21 cellular contexts compared by ENCODE assay signal in genomic region chr5:23014817-23015216, GRCh38.
"Had no signal": no experiment of that assay in that cellular context is flagged by ENCODE, and none has a peak within 500 bp of the region (broad histone marks: within the 10 kb centered on the region; RNA-seq: fewer than 3 reads in every experiment).

No MANE protein-coding gene starts in this region.

- DNase-seq: activated CD4-positive, alpha-beta T cell treated with anti-CD3 and anti-CD28 coated beads for 1 hour; activated CD4-positive, alpha-beta T cell treated with anti-CD3 and anti-CD28 coated beads, Interleukin-2, amount 50 U/mL, for 1 hour; activated CD8-positive, alpha-beta T cell treated with anti-CD3 and anti-CD28 coated beads, Interleukin-2, amount 10 ng/mL, durations not matched to agents 7 days and 5 days; activated gamma-delta T cell; activated naive CD4-positive, alpha-beta T cell treated with anti-CD3 and anti-CD28 coated beads, Interleukin-2, amount 50 U/mL, for 16 hours; activated naive CD8-positive, alpha-beta T cell treated with anti-CD3 and anti-CD28 coated beads, Interleukin-2, amount 50 U/mL, for 24 hours; heart left ventricle; left cardiac atrium; ovary; stimulated activated CD4-positive, alpha-beta T cell treated with anti-CD3 and anti-CD28 coated beads, Interleukin-4, amount 100 ng/mL, for 4 hours; stimulated activated naive CD8-positive, alpha-beta T cell treated with anti-CD3 and anti-CD28 coated beads, Interleukin-15, Interleukin-2, amounts not matched to agents 100 U/mL and 50 U/mL, for 24 hours; upper lobe of left lung had no signal

- H3K4me1 ChIP-seq: gastroesophageal sphincter, heart left ventricle, prostate gland, right atrium auricular region, upper lobe of left lung had no signal

- H3K9me3 ChIP-seq: gastroesophageal sphincter, heart left ventricle, neutrophil, ovary, prostate gland, right atrium auricular region, upper lobe of left lung had no signal

- H3K4me3 Mint-ChIP-seq: activated CD8-positive, alpha-beta T cell treated with anti-CD3 and anti-CD28 coated beads, Interleukin-2, amount 10 ng/mL, durations not matched to agents 7 days and 5 days; activated naive CD8-positive, alpha-beta T cell treated with anti-CD3 and anti-CD28 coated beads, Interleukin-2, amount 50 U/mL, for 24 hours; activated T-helper 1 cell treated with anti-CD3 and anti-CD28 coated beads, Interleukin-12 subunit alpha, Interleukin-12 subunit beta, Interleukin-2, Interleukin-4 antibody, amounts not matched to agents 30 ng/mL and 10 ng/mL and 1 ng/mL, durations not matched to agents 14 hours and 24 hours and 36 hours; memory B cell; nephron had no signal

- ATAC-seq: activated CD8-positive, alpha-beta T cell treated with anti-CD3 and anti-CD28 coated beads, Interleukin-2, amount 10 ng/mL, durations not matched to agents 7 days and 5 days; activated naive CD8-positive, alpha-beta T cell treated with anti-CD3 and anti-CD28 coated beads, Interleukin-2, amount 50 U/mL, for 24 hours; gastroesophageal sphincter; heart left ventricle; left cardiac atrium; stimulated activated naive CD8-positive, alpha-beta T cell treated with anti-CD3 and anti-CD28 coated beads, Interleukin-15, Interleukin-2, amounts not matched to agents 100 U/mL and 50 U/mL, for 24 hours had no signal

- H3K27ac Mint-ChIP-seq: activated CD8-positive, alpha-beta T cell treated with anti-CD3 and anti-CD28 coated beads, Interleukin-2, amount 10 ng/mL, durations not matched to agents 7 days and 5 days; activated naive CD8-positive, alpha-beta T cell treated with anti-CD3 and anti-CD28 coated beads, Interleukin-2, amount 50 U/mL, for 24 hours; activated T-helper 1 cell treated with anti-CD3 and anti-CD28 coated beads, Interleukin-12 subunit alpha, Interleukin-12 subunit beta, Interleukin-2, Interleukin-4 antibody, amounts not matched to agents 30 ng/mL and 10 ng/mL and 1 ng/mL, durations not matched to agents 14 hours and 24 hours and 36 hours; memory B cell; nephron had no signal

- H3K4me3 ChIP-seq: cardiac muscle cell, gastroesophageal sphincter, ovary, prostate gland, right atrium auricular region, upper lobe of left lung had no signal

- H3K36me3 ChIP-seq: cardiac muscle cell, gastroesophageal sphincter, heart left ventricle, neutrophil, ovary, prostate gland, right atrium auricular region, upper lobe of left lung had no signal

- H3K27ac ChIP-seq: cardiac muscle cell, epithelial cell of prostate, gastroesophageal sphincter, heart left ventricle, neutrophil, ovary, prostate gland, right atrium auricular region, upper lobe of left lung had no signal

- H3K27me3 ChIP-seq: cardiac muscle cell, gastroesophageal sphincter, heart left ventricle, neutrophil, ovary, right atrium auricular region, upper lobe of left lung had no signal

- H3K27me3 Mint-ChIP-seq: activated naive CD8-positive, alpha-beta T cell treated with anti-CD3 and anti-CD28 coated beads, Interleukin-2, amount 50 U/mL, for 24 hours; memory B cell had no signal

- H3K36me3 Mint-ChIP-seq: memory B cell had no signal

- H3K9me3 Mint-ChIP-seq: activated naive CD8-positive, alpha-beta T cell treated with anti-CD3 and anti-CD28 coated beads, Interleukin-2, amount 50 U/mL, for 24 hours; activated T-helper 1 cell treated with anti-CD3 and anti-CD28 coated beads, Interleukin-12 subunit alpha, Interleukin-12 subunit beta, Interleukin-2, Interleukin-4 antibody, amounts not matched to agents 30 ng/mL and 10 ng/mL and 1 ng/mL, durations not matched to agents 14 hours and 24 hours and 36 hours; nephron had no signal

- H3K4me1 Mint-ChIP-seq: nephron had no signal
